22 cellular contexts compared by ENCODE assay signal in genomic region chr1:28066393-28067154, GRCh38. TPM values are rescaled to one million over a fixed set of nuclear protein-coding genes. Genes with fewer than 3 reads are reported as not detected.
DNase-seq lines count a peak whose midpoint lies in the region; ATAC-seq, FAIRE-seq and TF ChIP-seq lines count a peak whose summit lies in the region.
"Had no signal": no experiment of that assay in that cellular context is flagged by ENCODE, and none has a peak within 500 bp of the region (broad histone marks: within the 10 kb centered on the region; RNA-seq: fewer than 3 reads in every experiment).

No MANE protein-coding gene starts in this region.

- in situ Hi-C loops in IMR-90 (cut with MboI; ENCODE audit: low sequenced_read_pairs) = no loop called here

- intact Hi-C loops in IMR-90 (cut with micrococcal nuclease) (loop anchor here (5.0 kb wide), 1 partner anchor 204 kb away; no protein-coding TSS in a partner anchor), Right ventricle myocardium superior (cut with DNase I) (no loop called here)

- H3K4me1 ChIP-seq in IMR-90 (ENCODE audit: control insufficient read depth, insufficient read depth, low read length) (peaks cover 3% of the 10 kb centered on the region; the same call in 1 of the 2 replicates), keratinocyte (ENCODE audit: control insufficient read depth, extremely low read depth, insufficient read depth, low read length) (peaks cover 38% of the 10 kb centered on the region)

- H3K9me1 ChIP-seq in IMR-90 (ENCODE audit: insufficient read depth, low read length) = no peaks in the 10 kb centered on the region; the same call in 1 of the 2 replicates
- no peaks in the 10 kb centered on the region for H3K9me1 ChIP-seq in keratinocyte (ENCODE audit: control insufficient read depth, extremely low read depth, insufficient read depth, low read length)

- H3K14ac ChIP-seq in IMR-90 (replicated peaks; ENCODE audit: low read depth, low read length) = no peak overlapping the region

- no peak overlapping the region for H4K5ac ChIP-seq in IMR-90 (ENCODE audit: low read depth, low read length)

- H2BK5ac ChIP-seq in IMR-90 (ENCODE audit: low read depth, low read length, poor library complexity, severe bottlenecking) = peak overlapping the region; percentile 5

- no peak overlapping the region for H2AFZ ChIP-seq in IMR-90 (replicated peaks; ENCODE audit: low read length, poor library complexity)
- no peak overlapping the region for H2AFZ ChIP-seq in keratinocyte (ENCODE audit: control insufficient read depth, low read length)

- H4K8ac ChIP-seq in IMR-90 (ENCODE audit: low read depth in 2 of 2, low read length in 2 of 2) = no peak overlapping the region

- H3K36me3 ChIP-seq in IMR-90 (ENCODE audit: control insufficient read depth, insufficient read depth, low read length) (peaks cover 1% of the 10 kb centered on the region; the same call in 1 of the 2 replicates), keratinocyte (ENCODE audit: control insufficient read depth in 2 of 2, extremely low read depth in 1 of 2, insufficient read depth in 2 of 2, low read length in 2 of 2) (no peaks in the 10 kb centered on the region)
- H3K36me3 ChIP-seq: adrenal gland, prostate gland, vagina had no signal

- peaks cover 56% of the 10 kb centered on the region for H3K79me2 ChIP-seq in keratinocyte (ENCODE audit: control insufficient read depth, insufficient read depth, low read length)

- H2AK9ac ChIP-seq in IMR-90 (replicated peaks; ENCODE audit: low read depth, low read length, poor library complexity) = no peak overlapping the region

- no peak for TF ChIP-seq RAD21 in IMR-90 (IDR thresholded peaks at IDR 0.05; ENCODE audit: low read length)

- H3K4me3 ChIP-seq in IMR-90 (ENCODE audit: insufficient read depth, low read depth, low read length) = no peak overlapping the region
- H3K4me3 ChIP-seq in keratinocyte (ENCODE audit: control insufficient read depth in 2 of 3, extremely low read depth in 1 of 3, insufficient read depth in 2 of 3, low read depth in 1 of 3, low read length in 3 of 3) = no peak overlapping the region
- H3K4me3 ChIP-seq: adrenal gland, prostate gland, spleen, vagina had no signal

- H3K9ac ChIP-seq in IMR-90 (ENCODE audit: low read depth, low read length) (no peak overlapping the region), keratinocyte (ENCODE audit: control insufficient read depth, extremely low read depth, insufficient read depth, low read length) (peak overlapping the region; percentile 9)

- no peak overlapping the region for H3K4ac ChIP-seq in IMR-90 (ENCODE audit: low read depth, low read length)

- no peak overlapping the region for H3K56ac ChIP-seq in IMR-90 (ENCODE audit: extremely low read depth, insufficient read depth, low read length)

- H3K18ac ChIP-seq in IMR-90 (ENCODE audit: low read depth, low read length) = no peak overlapping the region

- H3K23ac ChIP-seq in IMR-90 (ENCODE audit: low read depth, low read length) = peak overlapping the region; percentile 55; the same call in 1 of the 2 replicates

- no peak overlapping the region for H2BK15ac ChIP-seq in IMR-90 (ENCODE audit: low read depth, low read length)

- POLR2A ChIA-PET in IMR-90 (lab: Charles Lee; ENCODE audit: unreplicated experiment) = no interaction called here

- no CpG with 5 or more reads among the region's 3 CpGs for WGBS in IMR-90 (ENCODE audit: extremely low coverage in 2 of 2, insufficient read length in 1 of 2), 2 experiments

- H3K27ac ChIP-seq in IMR-90 (ENCODE audit: insufficient read depth, low read length) = no peak overlapping the region
- peak overlapping the region; percentile 73 for H3K27ac ChIP-seq in VCaP
- H3K27ac ChIP-seq in keratinocyte (ENCODE audit: control insufficient read depth, insufficient read depth, low read length) = peak overlapping the region; percentile 62
- H3K27ac ChIP-seq: adrenal gland, prostate gland, spleen, vagina had no signal

- dilution Hi-C loops in IMR-90 (cut with HindIII; ENCODE audit: low sequenced_read_pairs, unreplicated experiment) (no loop called here), keratinocyte (cut with MboI; ENCODE audit: extremely low pct_ligation_motif_present, low sequenced_read_pairs) (no loop called here)

- CTCF ChIA-PET in IMR-90 (lab: Yijun Ruan, JAX) = no interaction called here

- H4K91ac ChIP-seq in IMR-90 (ENCODE audit: insufficient read depth, low read depth, low read length) = no peak overlapping the region

- H3K9me3 ChIP-seq in IMR-90 (ENCODE audit: control insufficient read depth, insufficient read depth, low read length) (no peaks in the 10 kb centered on the region), keratinocyte (ENCODE audit: control insufficient read depth, low read depth, low read length) (no peaks in the 10 kb centered on the region)
- H3K9me3 ChIP-seq: adrenal gland, prostate gland, spleen, vagina had no signal

- ATAC-seq in IMR-90 (ENCODE audit: low read depth) (no peak), Right ventricle myocardium superior (ENCODE audit: poor library complexity) (no peak)
- ATAC-seq: naive thymus-derived CD8-positive, alpha-beta T cell had no signal

- DNase-seq in ELR (ENCODE audit: low read depth) (peak; percentile 59), IMR-90 (no peak), keratinocyte (ENCODE audit: low read depth, low spot score) (no peak), SKM-1 treated with dmso at 0.1 percent for 144 hours (lab: John Stamatoyannopoulos, UW; ENCODE audit: unreplicated experiment) (no peak), NCI-H2227 (lab: John Stamatoyannopoulos, UW; ENCODE audit: unreplicated experiment) (no peak), Right ventricle myocardium superior (no peak)
- no peak for DNase-seq in NK-92 treated with Interleukin-12 subunit alpha and Interleukin-12 subunit beta, amount 100 ng/mL, for 24 hours (lab: John Stamatoyannopoulos, UW)
- DNase-seq: activated CD4-positive, alpha-beta T cell treated with anti-CD3 and anti-CD28 coated beads for 1 hour; adrenal gland; COR-L47; effector CD8-positive, alpha-beta T cell; islet precursor cell; KG1; naive thymus-derived CD8-positive, alpha-beta T cell; NCI-H146; NCI-H345; spleen; stimulated activated CD8-positive, alpha-beta memory T cell treated with anti-CD3 and anti-CD28 coated beads, Interleukin-4, amount 100 ng/mL, for 48 hours; T-helper 2 cell had no signal

- no peak for TF ChIP-seq POLR2A in IMR-90 (IDR thresholded peaks at IDR 0.05; ENCODE audit: low read depth, low read length)

- BruUV-seq in IMR-90 (replicated peaks; lab: Mats Ljungman, UMichigan) = no TSS peak

- no peak overlapping the region for H2BK120ac ChIP-seq in IMR-90 (ENCODE audit: low read depth, low read length)

- H3K27me3 ChIP-seq in IMR-90 (ENCODE audit: control insufficient read depth, insufficient read depth, low read length) (no peaks in the 10 kb centered on the region), keratinocyte (ENCODE audit: control insufficient read depth, extremely low read depth, insufficient read depth, low read length) (no peaks in the 10 kb centered on the region)
- H3K27me3 ChIP-seq: adrenal gland, spleen, vagina had no signal

- peaks cover 17 to 49% of the 10 kb centered on the region in 2 experiments for H3K79me1 ChIP-seq in IMR-90 (ENCODE audit: low read depth in 1 of 2, low read length in 2 of 2)

- H4K20me1 ChIP-seq in IMR-90 (ENCODE audit: insufficient read depth, low read length) (no peaks in the 10 kb centered on the region), keratinocyte (ENCODE audit: control insufficient read depth, extremely low read depth, insufficient read depth, low read length) (no peaks in the 10 kb centered on the region)

- H2BK20ac ChIP-seq in IMR-90 (ENCODE audit: low read depth, low read length) = no peak overlapping the region

- H3K4me2 ChIP-seq in IMR-90 (ENCODE audit: low read depth, low read length) (no peak overlapping the region), keratinocyte (ENCODE audit: control insufficient read depth, extremely low read depth, insufficient read depth, low read depth, low read length) (peak overlapping the region; percentile 60)

- no peak for FAIRE-seq in keratinocyte (lab: Jason Lieb, UNC)

- TF ChIP-seq CTCF in IMR-90 (conservative IDR thresholded peaks at IDR 0.05; ENCODE audit: low read depth, low read length) (no peak), VCaP (conservative IDR thresholded peaks at IDR 0.05) (no peak), keratinocyte (optimal IDR thresholded peaks at IDR 0.05 in 1 of 3, IDR thresholded peaks at IDR 0.05 in 1 of 3, conservative IDR thresholded peaks at IDR 0.05 in 1 of 3; ENCODE audit: extremely low read depth in 1 of 3, insufficient read depth in 2 of 3, low read length in 3 of 3) (no peak)

- no peak overlapping the region for H2AK5ac ChIP-seq in IMR-90 (ENCODE audit: low read depth, low read length)

TF ChIP-seq in IMR-90, 13 proteins besides CTCF, POLR2A, EP300 and RAD21 (continues in another document):
- TF ChIP-seq MAFK (IDR thresholded peaks at IDR 0.05; ENCODE audit: low read depth, low read length) (no peak), SMC3 (IDR thresholded peaks at IDR 0.05; ENCODE audit: low read depth, low read length) (no peak), ELK1 (IDR thresholded peaks at IDR 0.05; ENCODE audit: borderline replicate concordance, low read depth, low read length) (no peak)

RNA-seq across cellular contexts. Expression of gene EYA3, which starts 21.8 kb away (rescaled TPM):
- total RNA-seq in IMR-90 (2012; rRNA removed) = 14.4 and 17.6 TPM in 2 replicates
- polyA plus RNA-seq in IMR-90 (2012; rRNA removed) = 7.9 and 9.1 TPM in 2 replicates
- 2.1 and 2.5 TPM in 2 replicates for polyA plus RNA-seq in IMR-90 (2012; cell fraction: cytosol; rRNA removed)
- polyA plus RNA-seq in IMR-90 (2012; cell fraction: nucleus; rRNA removed; ENCODE audit: low replicate concordance) = 4.8 and 20.3 TPM in 2 replicates
- 15.5 to 17.7 TPM (median 17.6 TPM) in 3 replicates for polyA plus RNA-seq in keratinocyte
- polyA plus RNA-seq in keratinocyte (2011; ENCODE audit: low read depth) = 4.9 TPM
- 7.5 and 13.3 TPM in 2 replicates for polyA plus RNA-seq in keratinocyte (2011; cell fraction: cytosol; rRNA removed)
- 20.1 and 21.5 TPM in 2 replicates for polyA plus RNA-seq in keratinocyte (2011; cell fraction: nucleus; rRNA removed)
- polyA plus RNA-seq in keratinocyte (2012; ENCODE audit: low replicate concordance) = 8.4 and 11.3 TPM in 2 replicates
- 21.7 to 60.5 TPM (median 39.6 TPM) in 3 replicates for polyA minus RNA-seq in keratinocyte
- 22.8 TPM for polyA minus RNA-seq in keratinocyte (2011; cell fraction: cytosol; rRNA and poly(A)+ RNA removed)
- 22.2 and 24.5 TPM in 2 replicates for polyA minus RNA-seq in keratinocyte (2011; cell fraction: nucleus; rRNA and poly(A)+ RNA removed)
- total RNA-seq in Right ventricle myocardium superior = 16.0 TPM
